In the genomic region with DNA sequence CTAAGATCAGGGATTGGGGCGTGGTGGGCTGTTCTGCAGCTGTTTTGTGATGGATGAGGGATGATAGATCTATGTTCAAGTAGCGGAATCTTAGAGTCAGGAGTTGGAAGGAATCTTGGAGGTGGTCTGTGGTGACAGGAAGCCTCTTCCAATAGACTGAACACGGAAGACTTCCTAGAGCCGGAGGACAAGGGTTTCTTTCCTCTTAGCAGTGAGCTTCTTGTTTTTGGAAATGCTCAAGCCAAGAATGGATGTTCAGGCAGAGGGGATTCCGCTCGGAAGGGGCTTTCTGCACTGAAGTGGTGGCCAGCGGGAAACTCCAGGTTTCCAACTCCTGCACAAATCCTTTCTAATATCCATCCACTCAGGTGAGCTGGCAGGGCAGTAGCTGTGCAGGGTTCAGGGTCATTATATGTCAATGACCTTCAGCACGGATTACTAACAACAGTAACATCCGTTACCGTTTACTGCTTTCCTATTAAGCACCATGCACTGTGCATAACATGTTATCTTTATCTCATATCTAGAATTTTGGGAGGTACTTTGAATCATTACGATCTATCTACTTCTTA, we compare ENCODE assay signal across 8 cellular contexts. TPM values are rescaled to one million over a fixed set of nuclear protein-coding genes. Genes with fewer than 3 reads are reported as not detected.
DNase-seq lines count a peak whose midpoint lies in the region; ATAC-seq and TF ChIP-seq lines count a peak whose summit lies in the region.

No MANE protein-coding gene starts in this region.

- H3K79me2 ChIP-seq in OCI-LY1 (ENCODE audit: insufficient read depth, low read length), result 0 out of 2 replicates have a peak, but pooled peaks cover 3% of the 10 kb centered on the region
- peaks cover 20% of the 10 kb centered on the region for H3K79me2 ChIP-seq in neural progenitor cell (ENCODE audit: low read depth)

- no peaks in the 10 kb centered on the region for H3K27me3 ChIP-seq in BE2C
- no peaks in the 10 kb centered on the region for H3K27me3 ChIP-seq in OCI-LY1 (ENCODE audit: insufficient read depth, low read length)
- H3K27me3 ChIP-seq in endocrine pancreas (ENCODE audit: control insufficient read depth, insufficient read depth, low read length), result no peaks in the 10 kb centered on the region
- H3K27me3 ChIP-seq in neural progenitor cell, result peaks cover 12% of the 10 kb centered on the region

- H3F3A ChIP-seq in OCI-LY1 (ENCODE audit: insufficient read depth, low read length) (0 out of 2 replicates have a peak, but pooled peaks cover 5% of the 10 kb centered on the region), neural progenitor cell (ENCODE audit: low read depth) (no peaks in the 10 kb centered on the region)

- no peaks in the 10 kb centered on the region for H4K20me1 ChIP-seq in OCI-LY1 (ENCODE audit: insufficient read depth, low read length)
- no peaks in the 10 kb centered on the region for H4K20me1 ChIP-seq in neural progenitor cell (ENCODE audit: low read depth)

- peak overlapping the region; percentile 45; the same call in 1 of the 2 replicates for H2AFZ ChIP-seq in OCI-LY1 (ENCODE audit: low read length)
- H2AFZ ChIP-seq in neural progenitor cell (replicated peaks), result peak overlapping the region; percentile 81

- peaks cover 20% of the 10 kb centered on the region for H3K4me1 Mint-ChIP-seq in neural progenitor cell

- H3K4me2 ChIP-seq in OCI-LY1 (ENCODE audit: low read length), result peak overlapping the region; percentile 81
- H3K4me2 ChIP-seq in neural progenitor cell, result peak overlapping the region; percentile 94

- ATAC-seq in HG02571 (IDR thresholded peaks at IDR 0.05; ENCODE audit: unreplicated experiment), result no peak

- H3K4me3 Mint-ChIP-seq in neural progenitor cell, result peak overlapping the region; percentile 87

- H3K9ac ChIP-seq in OCI-LY1 (ENCODE audit: low read length), result peak overlapping the region; percentile 97
- no peak overlapping the region for H3K9ac ChIP-seq in endocrine pancreas (ENCODE audit: control insufficient read depth, insufficient read depth, low read length)
- no peak overlapping the region for H3K9ac ChIP-seq in neural progenitor cell

- peaks cover 2% of the 10 kb centered on the region for H3K9me3 Mint-ChIP-seq in neural progenitor cell

- no peaks in the 10 kb centered on the region for H3K9me2 ChIP-seq in OCI-LY1 (ENCODE audit: low read depth, low read length)

- H3K36me3 ChIP-seq in BE2C (no peaks in the 10 kb centered on the region), OCI-LY1 (ENCODE audit: insufficient read depth, low read length) (no peaks in the 10 kb centered on the region), endocrine pancreas (ENCODE audit: control insufficient read depth, insufficient read depth, low read length) (no peaks in the 10 kb centered on the region), neural progenitor cell (no peaks in the 10 kb centered on the region)

- TF ChIP-seq CTCF in BE2C (IDR thresholded peaks at IDR 0.05; ENCODE audit: low read depth, low read length), result no peak
- no peak for TF ChIP-seq CTCF in GM20000 (IDR thresholded peaks at IDR 0.05; ENCODE audit: extremely low read depth, missing control alignments)
- TF ChIP-seq CTCF in OCI-LY1 (IDR thresholded peaks at IDR 0.05; ENCODE audit: low read length), result no peak
- no peak for TF ChIP-seq CTCF in neural progenitor cell (IDR thresholded peaks at IDR 0.05)

- peak overlapping the region; percentile 63 for H3K4me3 ChIP-seq in BE2C (ENCODE audit: low read depth, low read length)
- peak overlapping the region; percentile 87 for H3K4me3 ChIP-seq in OCI-LY1 (ENCODE audit: low read depth, low read length, poor library complexity, severe bottlenecking)
- H3K4me3 ChIP-seq in endocrine pancreas (ENCODE audit: control insufficient read depth, insufficient read depth, low read length), result peak overlapping the region; percentile 75
- peak overlapping the region; percentile 93 for H3K4me3 ChIP-seq in neural progenitor cell

- H3K9me3 ChIP-seq in BE2C, result no peaks in the 10 kb centered on the region
- H3K9me3 ChIP-seq in OCI-LY1 (ENCODE audit: low read length), result no peaks in the 10 kb centered on the region
- H3K9me3 ChIP-seq in endocrine pancreas (ENCODE audit: control insufficient read depth, low read length), result no peaks in the 10 kb centered on the region
- no peaks in the 10 kb centered on the region for H3K9me3 ChIP-seq in neural progenitor cell (ENCODE audit: low read depth)

- peaks cover 2% of the 10 kb centered on the region for H3K27me3 Mint-ChIP-seq in neural progenitor cell (ENCODE audit: insufficient read depth, low read depth)

- no peak for DNase-seq in BE2C
- peak; percentile 32 for DNase-seq in GM20000 (ENCODE audit: low spot score)
- no peak for DNase-seq in neural progenitor cell (ENCODE audit: low spot score)
- no peak for DNase-seq in NCI-H526 treated with DMSO at 0.1 percent for 48 hours (lab: John Stamatoyannopoulos, UW)
- DNase-seq in NCI-H1694 treated with DMSO at 0.1 percent for 48 hours (lab: John Stamatoyannopoulos, UW), result no peak

- no peaks in the 10 kb centered on the region for H3K4me1 ChIP-seq in BE2C
- peaks cover 22% of the 10 kb centered on the region for H3K4me1 ChIP-seq in OCI-LY1 (ENCODE audit: insufficient read depth, low read length, severe bottlenecking)
- H3K4me1 ChIP-seq in endocrine pancreas (ENCODE audit: control insufficient read depth, insufficient read depth, low read length), result no peaks in the 10 kb centered on the region
- peaks cover 10% of the 10 kb centered on the region for H3K4me1 ChIP-seq in neural progenitor cell

- H3K27ac ChIP-seq in OCI-LY1 (ENCODE audit: low read depth, low read length, poor library complexity, severe bottlenecking), result no peak overlapping the region
- no peak overlapping the region for H3K27ac ChIP-seq in neural progenitor cell

- peak overlapping the region; percentile 80 for H3K27ac Mint-ChIP-seq in neural progenitor cell

- H3K36me3 Mint-ChIP-seq in neural progenitor cell, result peaks cover 4% of the 10 kb centered on the region

RNA-seq across cellular contexts. Expression of gene CPT2, which starts 0.6 kb away (rescaled TPM):
- polyA plus RNA-seq in BE2C (2012; ENCODE audit: insufficient read depth, insufficient read length, low read depth), result 3.5 TPM
- total RNA-seq in neural progenitor cell (ENCODE audit: low replicate concordance), result 19.0 and 29.2 TPM in 2 replicates

RNA-seq across cellular contexts. Expression of gene CZIB, which starts 24.4 kb away (rescaled TPM):
- polyA plus RNA-seq in BE2C (2012; ENCODE audit: insufficient read depth, insufficient read length, low read depth), result 66.7 TPM
- total RNA-seq in neural progenitor cell (ENCODE audit: low replicate concordance), result 74.0 and 115 TPM in 2 replicates

RNA-seq across cellular contexts. Expression of gene MAGOH, which starts 42.3 kb away (rescaled TPM):
- polyA plus RNA-seq in BE2C (2012; ENCODE audit: insufficient read depth, insufficient read length, low read depth), result 81.9 TPM
- 61.4 and 109 TPM in 2 replicates for total RNA-seq in neural progenitor cell (ENCODE audit: low replicate concordance)

RNA-seq across cellular contexts. Expression of gene SLC1A7, which starts 53.6 kb away (rescaled TPM):
- not detected for polyA plus RNA-seq in BE2C (2012; ENCODE audit: insufficient read depth, insufficient read length, low read depth)
- total RNA-seq in neural progenitor cell (ENCODE audit: low replicate concordance), result not detected in 2 replicates
